Comparison of ENCODE assay signal across 35 cellular contexts in genomic region chr19:8904597-8904996, GRCh38.
"Had no signal": no experiment of that assay in that cellular context is flagged by ENCODE, and none has a peak within 500 bp of the region (broad histone marks: within the 10 kb centered on the region; RNA-seq: fewer than 3 reads in every experiment).

No MANE protein-coding gene starts in this region.

- H3K27ac ChIP-seq: KMS-11 had no signal

- H3K9me3 ChIP-seq: MG63 had no signal

- H3K27me3 ChIP-seq: MG63 had no signal

- H3K36me3 ChIP-seq: MG63 had no signal

- DNase-seq: Karpas-422, Kasumi-1, KG1, MG63, MM.1S, MV-4-11, NCI-H1048, NCI-H1092, NCI-H1092 treated with DMSO at 0.1 percent for 48 hours, NCI-H1105, NCI-H1105 treated with DMSO at 0.1 percent for 48 hours, NCI-H1417, NCI-H1417 treated with DMSO at 0.1 percent for 48 hours, NCI-H1436, NCI-H1436 treated with DMSO at 0.1 percent for 48 hours, NCI-H146, NCI-H1694, NCI-H1694 treated with DMSO at 0.1 percent for 48 hours, NCI-H187, NCI-H187 treated with DMSO at 0.1 percent for 48 hours, NCI-H1930, NCI-H2029, NCI-H2029 treated with DMSO at 0.1 percent for 48 hours, NCI-H2081, NCI-H2081 treated with DMSO at 0.1 percent for 48 hours, NCI-H2107, NCI-H2171, NCI-H2171 treated with DMSO at 0.1 percent for 48 hours, NCI-H2227 treated with DMSO at 0.1 percent for 48 hours, NCI-H226, NCI-H345, NCI-H446, NCI-H446 treated with DMSO at 0.1 percent for 48 hours, NCI-H510A had no signal

- H3K4me3 ChIP-seq: MG63 had no signal
